ENCODE assay signal across 10 cellular contexts in the genomic region with DNA sequence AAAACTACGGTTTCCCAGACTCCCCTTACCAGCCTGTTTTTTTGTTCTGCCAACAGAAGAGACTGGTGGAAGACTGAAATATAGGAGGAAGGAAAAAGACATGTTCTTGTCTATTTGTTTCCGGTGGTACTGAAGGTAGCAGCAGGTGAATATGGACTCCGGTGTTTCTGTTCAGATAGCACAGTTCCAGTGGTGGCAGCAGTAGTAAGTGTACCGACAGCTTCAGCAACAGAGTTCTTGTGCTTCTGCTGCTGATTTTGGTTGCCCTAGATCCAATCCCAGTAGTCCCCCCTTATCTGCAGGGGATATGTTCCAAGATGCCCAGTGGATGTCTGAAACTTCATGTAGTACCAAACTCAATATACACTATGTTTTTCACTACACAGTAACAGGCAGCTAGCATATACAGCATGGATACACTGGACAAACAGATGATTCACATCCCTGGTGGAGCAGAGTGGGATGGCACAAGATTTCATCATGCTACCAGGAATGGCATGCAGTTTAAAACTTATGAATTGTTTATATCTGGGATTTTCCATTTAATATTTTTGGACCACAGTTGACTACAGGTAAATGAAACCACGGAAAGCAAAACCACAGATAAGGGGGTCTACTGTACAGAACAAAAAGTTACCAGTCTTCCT.
DNase-seq lines count a peak whose midpoint lies in the region; ATAC-seq and TF ChIP-seq lines count a peak whose summit lies in the region.
"Had no signal": no experiment of that assay in that cellular context is flagged by ENCODE, and none has a peak within 500 bp of the region (broad histone marks: within the 10 kb centered on the region; RNA-seq: fewer than 3 reads in every experiment).

No MANE protein-coding gene starts in this region.

- H3K9me3 Mint-ChIP-seq in HFFc6 = peaks cover 7% of the 10 kb centered on the region
- H3K9me3 Mint-ChIP-seq in immature natural killer cell = peaks cover 0 to 6% (median 5%) of the 10 kb centered on the region in 6 donors

- H2AFZ ChIP-seq in hepatocyte = no peak overlapping the region

- peak overlapping the region; percentile 37 for H3K27ac ChIP-seq in hepatocyte
- H3K27ac ChIP-seq: spleen had no signal

- peak; percentile 61 for DNase-seq in ACHN
- DNase-seq in HFFc6 = peak; percentile 65
- DNase-seq in amniotic epithelial cell (ENCODE audit: low read depth) = peak; percentile 87
- peak; percentile 23 for DNase-seq in hepatocyte (ENCODE audit: low spot score)
- DNase-seq in epidermal melanocyte (ENCODE audit: insufficient read length, low spot score) = no peak
- no peak for DNase-seq in immature natural killer cell
- DNase-seq: spleen had no signal

- no peaks in the 10 kb centered on the region for H3K27me3 ChIP-seq in hepatocyte
- H3K27me3 ChIP-seq: spleen had no signal

- no peaks in the 10 kb centered on the region for H3K4me1 ChIP-seq in hepatocyte (ENCODE audit: insufficient read depth)
- H3K4me1 ChIP-seq: spleen had no signal

- H3K79me2 ChIP-seq in hepatocyte = no peaks in the 10 kb centered on the region

- in situ Hi-C loops in ACHN (cut with HindIII; ENCODE audit: low pct_ligation_motif_present, low pct_unique_long_range_greater_than_20kb, low sequenced_read_pairs) = no loop called here

- 95% methylated on average over 5 of the region's 5 CpGs for WGBS in hepatocyte (ENCODE audit: low lambda C conversion rate, missing lambda C conversion rate)

- ATAC-seq in GM19023 (IDR thresholded peaks at IDR 0.05; ENCODE audit: unreplicated experiment) = no peak
- no peak for ATAC-seq in GM21526 (IDR thresholded peaks at IDR 0.05; ENCODE audit: low FRiP score, unreplicated experiment)
- ATAC-seq: GM12878 had no signal

- H3K27ac Mint-ChIP-seq in HFFc6 (peak overlapping the region; percentile 77), immature natural killer cell (peak overlapping the region in 2 of 6 donors; percentile 13 to 28)

- TF ChIP-seq CTCF in HFFc6 (IDR thresholded peaks at IDR 0.05) = peak; percentile 70
- TF ChIP-seq CTCF in hepatocyte (IDR thresholded peaks at IDR 0.05; ENCODE audit: poor library complexity) = no peak

- H3K36me3 Mint-ChIP-seq in HFFc6 (ENCODE audit: low read depth) (peaks cover 9% of the 10 kb centered on the region), immature natural killer cell (peaks cover 10 to 18% (median 14%) of the 10 kb centered on the region in 3 donors)

- no peaks in the 10 kb centered on the region for H3K36me3 ChIP-seq in hepatocyte (replicated peaks; ENCODE audit: insufficient read depth, low read depth)

- H3K4me2 ChIP-seq in hepatocyte = no peak overlapping the region

- no peaks in the 10 kb centered on the region for H3K9me2 ChIP-seq in hepatocyte (replicated peaks; ENCODE audit: insufficient read depth)

- no peaks in the 10 kb centered on the region for H4K20me1 ChIP-seq in hepatocyte (ENCODE audit: insufficient read depth, poor library complexity, severe bottlenecking)

- H3K4me3 Mint-ChIP-seq in HFFc6 (no peak overlapping the region), immature natural killer cell (no peak overlapping the region)

- H3K9me3 ChIP-seq in hepatocyte (ENCODE audit: low read depth) = no peaks in the 10 kb centered on the region

- no peak overlapping the region for H3K4me3 ChIP-seq in hepatocyte
- H3K4me3 ChIP-seq: GM12878, spleen had no signal

- H3K27me3 Mint-ChIP-seq in HFFc6 (ENCODE audit: insufficient read depth) (no peaks in the 10 kb centered on the region), immature natural killer cell (ENCODE audit: low read depth in 3 of 3) (peaks cover 0 to 2% (median 2%) of the 10 kb centered on the region in 3 donors)

- peaks cover 40% of the 10 kb centered on the region for H3K4me1 Mint-ChIP-seq in HFFc6 (ENCODE audit: low read depth)
- peaks cover 19 to 20% of the 10 kb centered on the region in 2 donors for H3K4me1 Mint-ChIP-seq in immature natural killer cell

Comparison
In these comparisons a context has a peak if more than half of its experiments do, and no peak if none do; other contexts are left out.
1. DNase-seq: peak in ACHN (single experiment), HFFc6 (single experiment), amniotic epithelial cell (single experiment) and hepatocyte (single experiment); none in epidermal melanocyte (single experiment) and immature natural killer cell (0 of 3).